Comparison of ENCODE assay signal across 8 cellular contexts in the genomic region with DNA sequence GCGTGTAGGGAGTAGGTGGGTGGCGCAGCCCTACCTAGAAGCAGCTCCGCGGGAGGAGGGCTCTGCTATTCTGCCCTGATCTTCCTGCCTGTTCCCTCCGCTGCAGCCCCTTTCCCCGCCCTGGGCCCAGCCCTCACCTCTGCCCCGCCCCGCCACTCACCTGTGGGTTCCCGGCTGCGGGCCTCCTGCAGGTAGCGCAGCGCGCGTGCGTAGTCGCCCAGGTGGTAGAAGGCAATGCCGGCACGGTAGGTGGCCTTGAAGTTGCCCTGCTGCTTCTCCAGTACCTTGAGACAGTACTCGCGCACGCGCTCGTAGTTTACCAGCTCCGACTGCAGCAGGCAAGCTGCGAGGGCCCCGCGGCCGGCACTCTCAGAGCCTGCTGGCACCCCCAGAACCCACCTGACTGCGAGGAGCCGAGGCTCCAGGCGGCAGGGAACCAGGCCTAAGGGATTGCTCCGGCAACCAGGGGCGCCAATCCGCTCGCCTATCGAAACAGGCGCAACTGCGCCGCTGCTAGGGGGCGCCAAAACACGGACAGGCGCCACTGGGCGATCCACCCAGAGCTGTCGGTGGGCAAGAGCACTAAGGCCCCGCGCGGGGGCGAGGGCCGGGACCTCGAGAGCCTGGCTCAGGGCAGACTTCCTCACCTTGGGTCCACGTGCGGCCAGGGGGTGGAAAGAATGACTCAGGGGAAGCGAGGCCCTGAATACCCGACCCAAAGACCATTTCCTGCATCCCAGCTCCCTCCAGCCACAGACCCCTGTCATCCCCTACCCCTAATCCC. TPM values are rescaled to one million over a fixed set of nuclear protein-coding genes. Genes with fewer than 3 reads are reported as not detected.
A peak's percentile ranks its signal among the peaks of the same experiment; 100 is the strongest.
DNase-seq lines count a peak whose midpoint lies in the region; ATAC-seq and TF ChIP-seq lines count a peak whose summit lies in the region.

No MANE protein-coding gene starts in this region.

- no peak overlapping the region for H3K4me2 ChIP-seq in DOHH2 (ENCODE audit: low read length)

- no peaks in the 10 kb centered on the region for H4K20me1 ChIP-seq in DOHH2 (ENCODE audit: control insufficient read depth, insufficient read depth, low read depth, low read length)

- H3F3A ChIP-seq in DOHH2 (ENCODE audit: control insufficient read depth, insufficient read depth): no peaks in the 10 kb centered on the region

- 10% methylated on average over 20 of the region's 54 CpGs for WGBS in esophagus muscularis mucosa

- H3K4me1 ChIP-seq in DOHH2 (ENCODE audit: control insufficient read depth, low read length): no peaks in the 10 kb centered on the region
- H3K4me1 ChIP-seq in esophagus muscularis mucosa: peaks cover 6 to 20% (median 17%) of the 10 kb centered on the region in 4 donors

- TF ChIP-seq CTCF in DOHH2 (IDR thresholded peaks at IDR 0.05; ENCODE audit: low read depth, low read length, poor library complexity, severe bottlenecking): peak; percentile 59
- peak; percentile 11 for TF ChIP-seq CTCF in natural killer cell (IDR thresholded peaks at IDR 0.05)
- peak in 1 of 3 experiments; percentile 29 for TF ChIP-seq CTCF in esophagus muscularis mucosa (IDR thresholded peaks at IDR 0.05)

- H3K36me3 ChIP-seq in DOHH2 (ENCODE audit: control insufficient read depth, low read length) (no peaks in the 10 kb centered on the region), esophagus muscularis mucosa (peaks cover 0 to 10% (median 5%) of the 10 kb centered on the region in 4 donors)

- H3K79me2 ChIP-seq in DOHH2 (ENCODE audit: control insufficient read depth, low read length): no peaks in the 10 kb centered on the region

- TF ChIP-seq POLR2A in esophagus muscularis mucosa (IDR thresholded peaks at IDR 0.05; ENCODE audit: low read depth): no peak

- TF ChIP-seq EP300 in esophagus muscularis mucosa (IDR thresholded peaks at IDR 0.05): no peak

- in situ Hi-C loops in T47D (cut with HindIII; ENCODE audit: low pct_unique_long_range_greater_than_20kb, low sequenced_read_pairs): no loop called here

- H3K27ac ChIP-seq in DOHH2 (ENCODE audit: low read depth, low read length) (no peak overlapping the region), esophagus muscularis mucosa (replicated peaks in 1 of 4) (no peak overlapping the region)

- peaks cover 24 to 33% of the 10 kb centered on the region in 2 donors for H3K27me3 Mint-ChIP-seq in natural killer cell (ENCODE audit: low read depth in 2 of 2)

- peaks cover 6% of the 10 kb centered on the region for H3K36me3 Mint-ChIP-seq in natural killer cell

- H3K27ac Mint-ChIP-seq in natural killer cell: no peak overlapping the region

- peak overlapping the region; percentile 2 for H3K4me3 Mint-ChIP-seq in natural killer cell

- H3K9me2 ChIP-seq in DOHH2 (replicated peaks; ENCODE audit: control insufficient read depth, low read length): no peaks in the 10 kb centered on the region

- H3K4me1 Mint-ChIP-seq in natural killer cell: peaks cover 6 to 10% of the 10 kb centered on the region in 2 donors

- H3K4me3 ChIP-seq in DOHH2 (ENCODE audit: low read length): no peak overlapping the region
- H3K4me3 ChIP-seq in esophagus muscularis mucosa: no peak overlapping the region

- peak; percentile 6 for DNase-seq in NCI-H1694 treated with DMSO at 0.1 percent for 48 hours (lab: John Stamatoyannopoulos, UW)
- DNase-seq in T47D (ENCODE audit: low read depth in 1 of 2, low spot score in 1 of 2): peak; percentile 72 to 89
- DNase-seq in natural killer cell: no peak
- DNase-seq in HuH-7.5 (ENCODE audit: low spot score): no peak
- DNase-seq in SIG-M5 treated with dmso at 0.1 percent for 504 hours (lab: John Stamatoyannopoulos, UW; ENCODE audit: unreplicated experiment): no peak
- DNase-seq in esophagus muscularis mucosa (ENCODE audit: extremely low spot score): no peak
- no peak for DNase-seq in NOMO-1 treated with DMSO at 0.1 percent for 48 hours (lab: John Stamatoyannopoulos, UW; ENCODE audit: unreplicated experiment)

- no peak for ATAC-seq in natural killer cell

- H3K9me3 ChIP-seq in DOHH2 (ENCODE audit: control insufficient read depth, insufficient read depth, low read length): peaks cover 2% of the 10 kb centered on the region; the same call in 1 of the 2 replicates
- no peaks in the 10 kb centered on the region for H3K9me3 ChIP-seq in esophagus muscularis mucosa

- intact Hi-C loops in natural killer cell (cut with micrococcal nuclease) (no loop called here), esophagus muscularis mucosa (cut with DNase I) (no loop called here)

- peaks cover 6% of the 10 kb centered on the region; the same call in 1 of the 2 replicates for H3K27me3 ChIP-seq in DOHH2 (ENCODE audit: control insufficient read depth, low read length)
- peaks cover 10 to 61% (median 34%) of the 10 kb centered on the region in 4 donors for H3K27me3 ChIP-seq in esophagus muscularis mucosa

- H3K9me3 Mint-ChIP-seq in natural killer cell: peaks cover 2 to 3% of the 10 kb centered on the region in 2 donors

RNA-seq across cellular contexts. Expression of a gene that starts 1.0 kb away (rescaled TPM):
- total RNA-seq in natural killer cell (not detected), esophagus muscularis mucosa (not detected)

RNA-seq across cellular contexts. Expression of a gene that starts 9.3 kb away (rescaled TPM):
- total RNA-seq in natural killer cell (1 to 10 TPM; 1.2 to 1.8 (median 1.2) TPM), esophagus muscularis mucosa (under 1 TPM in 1 of 4 donors, not detected in 3; 0.97 TPM)

RNA-seq across cellular contexts. Expression of a gene that starts 26.0 kb away (rescaled TPM):
- total RNA-seq in natural killer cell (10 to 100 TPM; 27.1 to 39.0 (median 36.0) TPM), esophagus muscularis mucosa (10 to 100 TPM; 10.1 to 25.9 (median 20.8) TPM)

Comparison
In these comparisons a context has a peak if more than half of its experiments do, and no peak if none do; other contexts are left out.
1. DNase-seq: peak in NCI-H1694 treated with DMSO at 0.1 percent for 48 hours (single experiment) and T47D (2 of 2); none in natural killer cell (single experiment), HuH-7.5 (single experiment), SIG-M5 treated with dmso at 0.1 percent for 504 hours (single experiment), esophagus muscularis mucosa (single experiment) and NOMO-1 treated with DMSO at 0.1 percent for 48 hours (single experiment).